ENCODE assay signal across 20 cellular contexts in genomic region chr1:18041685-18042355, GRCh38.
DNase-seq lines count a peak whose midpoint lies in the region; ATAC-seq, FAIRE-seq and TF ChIP-seq lines count a peak whose summit lies in the region.
"Had no signal": no experiment of that assay in that cellular context is flagged by ENCODE, and none has a peak within 500 bp of the region (broad histone marks: within the 10 kb centered on the region; RNA-seq: fewer than 3 reads in every experiment).

No MANE protein-coding gene starts in this region.

- in situ Hi-C loops in HepG2 (cut with HindIII; ENCODE audit: extremely low pct_ligation_motif_present, low pct_unique_long_range_greater_than_20kb) = no loop called here
- in situ Hi-C loops in IMR-90 (cut with MboI; ENCODE audit: low sequenced_read_pairs) = no loop called here

- H3K56ac ChIP-seq in IMR-90 (ENCODE audit: extremely low read depth, insufficient read depth, low read length) = no peak overlapping the region

- CTCF ChIA-PET in HepG2 (lab: Yijun Ruan, JAX; ENCODE audit: low intra/inter-chr PET ratio, low total read pairs) = no interaction called here
- CTCF ChIA-PET in IMR-90 (lab: Yijun Ruan, JAX) = no interaction called here

- H3K14ac ChIP-seq in IMR-90 (replicated peaks; ENCODE audit: low read depth, low read length) = no peak overlapping the region

- no peaks in the 10 kb centered on the region for H3K4me1 Mint-ChIP-seq in glutamatergic neuron (ENCODE audit: low read depth, unreplicated experiment)
- H3K4me1 Mint-ChIP-seq: stimulated activated effector memory CD8-positive, alpha-beta T cell treated with anti-CD3 and anti-CD28 coated beads, Interleukin-12 subunit alpha, Interleukin-12 subunit beta, amount 100 ng/mL, for 72 hours had no signal

- H3K4me1 ChIP-seq in HepG2 (ENCODE audit: insufficient read depth, low read length) (no peaks in the 10 kb centered on the region), right lobe of liver (no peaks in the 10 kb centered on the region), IMR-90 (ENCODE audit: control insufficient read depth, insufficient read depth, low read length) (no peaks in the 10 kb centered on the region)
- H3K4me1 ChIP-seq: lower lobe of right lung, testis had no signal

- H4K5ac ChIP-seq in IMR-90 (ENCODE audit: low read depth, low read length) = no peak overlapping the region

- FAIRE-seq in HepG2 (lab: Jason Lieb, UNC) = no peak
- FAIRE-seq: H54 had no signal

- H3K79me2 ChIP-seq in HepG2 (ENCODE audit: insufficient read depth, low read length) = no peaks in the 10 kb centered on the region

- H2AK5ac ChIP-seq in IMR-90 (ENCODE audit: low read depth, low read length) = no peak overlapping the region

- POLR2A ChIA-PET in HepG2 (lab: Yijun Ruan, JAX) = no interaction called here
- POLR2A ChIA-PET in IMR-90 (lab: Charles Lee; ENCODE audit: unreplicated experiment) = no interaction called here

- no peak overlapping the region for H3K23ac ChIP-seq in IMR-90 (ENCODE audit: low read depth, low read length)

- no peak overlapping the region for H3K4me3 Mint-ChIP-seq in glutamatergic neuron (ENCODE audit: unreplicated experiment)
- H3K4me3 Mint-ChIP-seq: activated CD4-positive, alpha-beta memory T cell treated with anti-CD3 and anti-CD28 coated beads, Interleukin-2, amount 10 ng/mL, durations not matched to agents 7 days and 5 days; activated T-cell treated with anti-CD3 and anti-CD28 coated beads, Interleukin-2, amount 50 U/mL, for 24 hours; stimulated activated effector memory CD8-positive, alpha-beta T cell treated with anti-CD3 and anti-CD28 coated beads, Interleukin-12 subunit alpha, Interleukin-12 subunit beta, amount 100 ng/mL, for 72 hours; T-helper 1 cell treated with Interleukin-12 subunit alpha and Interleukin-12 subunit beta and Interleukin-4 antibody, amounts not matched to agents 30 μg/mL and 1 μg/mL, for 36 hours had no signal

- no peaks in the 10 kb centered on the region for H4K20me1 ChIP-seq in HepG2 (ENCODE audit: insufficient read depth, low read length)
- no peaks in the 10 kb centered on the region for H4K20me1 ChIP-seq in IMR-90 (ENCODE audit: insufficient read depth, low read length)

- TF ChIP-seq EP300 in HepG2 (IDR thresholded peaks at IDR 0.05; ENCODE audit: low read depth in 2 of 2, low read length in 2 of 2) = no peak
- TF ChIP-seq EP300 in HepG2 (CRISPR knock-in tag; IDR thresholded peaks at IDR 0.05; ENCODE audit: borderline replicate concordance) = no peak

- peak; percentile 62 for ATAC-seq in HepG2
- no peak for ATAC-seq in right lobe of liver
- no peak for ATAC-seq in IMR-90 (ENCODE audit: low read depth)
- ATAC-seq: stimulated activated effector memory CD8-positive, alpha-beta T cell treated with anti-CD3 and anti-CD28 coated beads, Interleukin-12 subunit alpha, Interleukin-12 subunit beta, amount 100 ng/mL, for 72 hours had no signal

- H3K36me3 Mint-ChIP-seq in glutamatergic neuron (ENCODE audit: unreplicated experiment) = no peaks in the 10 kb centered on the region
- H3K36me3 Mint-ChIP-seq: stimulated activated effector memory CD8-positive, alpha-beta T cell treated with anti-CD3 and anti-CD28 coated beads, Interleukin-12 subunit alpha, Interleukin-12 subunit beta, amount 100 ng/mL, for 72 hours had no signal

- DNase-seq in HepG2 (ENCODE audit: low spot score) = no peak
- DNase-seq in right lobe of liver = no peak
- DNase-seq in IMR-90 = no peak
- DNase-seq in glutamatergic neuron = peak; percentile 42
- DNase-seq in CD1c-positive myeloid dendritic cell (ENCODE audit: extremely low spot score) = no peak
- no peak for DNase-seq in NCI-H2196 (lab: John Stamatoyannopoulos, UW; ENCODE audit: unreplicated experiment)
- no peak for DNase-seq in NOMO-1 treated with dmso at 0.1 percent for 144 hours (lab: John Stamatoyannopoulos, UW; ENCODE audit: unreplicated experiment)
- DNase-seq: activated CD4-positive, alpha-beta memory T cell treated with anti-CD3 and anti-CD28 coated beads, Interleukin-2, amount 10 ng/mL, durations not matched to agents 7 days and 5 days; activated naive CD4-positive, alpha-beta T cell treated with Interleukin-2 at 50 U/mL for 16 hours; activated T-cell treated with anti-CD3 and anti-CD28 coated beads, Interleukin-2, amount 50 U/mL, for 24 hours; central memory CD4-positive, alpha-beta T cell; lower lobe of right lung; NCI-H187 treated with DMSO at 0.1 percent for 48 hours; NCI-H510A; occipital lobe; SIG-M5 had no signal

- no peak overlapping the region for H2BK5ac ChIP-seq in IMR-90 (ENCODE audit: low read depth, low read length, poor library complexity, severe bottlenecking)

- H3K4me3 ChIP-seq in HepG2 (replicated peaks in 1 of 3; ENCODE audit: insufficient read depth in 1 of 3, low read depth in 2 of 3, low read length in 3 of 3) (no peak overlapping the region), right lobe of liver (no peak overlapping the region), IMR-90 (ENCODE audit: insufficient read depth, low read depth, low read length) (no peak overlapping the region)
- H3K4me3 ChIP-seq: lower lobe of right lung, testis had no signal

- H2BK120ac ChIP-seq in IMR-90 (ENCODE audit: low read depth, low read length) = no peak overlapping the region

- no peak overlapping the region for H3K4me2 ChIP-seq in HepG2 (ENCODE audit: low read depth, low read length)
- no peak overlapping the region for H3K4me2 ChIP-seq in IMR-90 (ENCODE audit: low read depth, low read length)

- no peak overlapping the region for H4K91ac ChIP-seq in IMR-90 (ENCODE audit: insufficient read depth, low read depth, low read length)

- H2BK15ac ChIP-seq in IMR-90 (ENCODE audit: low read depth, low read length) = no peak overlapping the region

- H3K36me3 ChIP-seq in HepG2 (replicated peaks in 1 of 2; ENCODE audit: control insufficient read depth in 1 of 2, insufficient read depth in 2 of 2, low read length in 2 of 2) = no peaks in the 10 kb centered on the region
- H3K36me3 ChIP-seq in right lobe of liver = no peaks in the 10 kb centered on the region
- no peaks in the 10 kb centered on the region for H3K36me3 ChIP-seq in IMR-90 (ENCODE audit: control insufficient read depth, insufficient read depth, low read length)
- H3K36me3 ChIP-seq: lower lobe of right lung had no signal

- H2AK9ac ChIP-seq in IMR-90 (replicated peaks; ENCODE audit: low read depth, low read length, poor library complexity) = no peak overlapping the region

- no peaks in the 10 kb centered on the region for H3K9me1 ChIP-seq in IMR-90 (ENCODE audit: insufficient read depth, low read length)

- H3K27me3 ChIP-seq in HepG2 (ENCODE audit: control insufficient read depth in 1 of 2, insufficient read depth in 2 of 2, low read length in 2 of 2) (peaks cover 0 to 4% of the 10 kb centered on the region in 2 experiments; a peak in 3 of 5 replicates), right lobe of liver (no peaks in the 10 kb centered on the region), IMR-90 (ENCODE audit: control insufficient read depth, insufficient read depth, low read length) (no peaks in the 10 kb centered on the region)
- H3K27me3 ChIP-seq: testis had no signal

- H3K27ac Mint-ChIP-seq in glutamatergic neuron (ENCODE audit: unreplicated experiment) = no peak overlapping the region
- H3K27ac Mint-ChIP-seq: activated CD4-positive, alpha-beta memory T cell treated with anti-CD3 and anti-CD28 coated beads, Interleukin-2, amount 10 ng/mL, durations not matched to agents 7 days and 5 days; activated T-cell treated with anti-CD3 and anti-CD28 coated beads, Interleukin-2, amount 50 U/mL, for 24 hours; stimulated activated effector memory CD8-positive, alpha-beta T cell treated with anti-CD3 and anti-CD28 coated beads, Interleukin-12 subunit alpha, Interleukin-12 subunit beta, amount 100 ng/mL, for 72 hours; T-helper 1 cell treated with Interleukin-12 subunit alpha and Interleukin-12 subunit beta and Interleukin-4 antibody, amounts not matched to agents 30 μg/mL and 1 μg/mL, for 36 hours had no signal

- TF ChIP-seq POLR2A in HepG2 (IDR thresholded peaks at IDR 0.05; ENCODE audit: insufficient read depth in 1 of 2, low read depth in 2 of 2, low read length in 2 of 2) (no peak), right lobe of liver (IDR thresholded peaks at IDR 0.05) (no peak), IMR-90 (IDR thresholded peaks at IDR 0.05; ENCODE audit: low read depth, low read length) (no peak)

- no peak for TF ChIP-seq RAD21 in HepG2 (CRISPR knock-in tag; IDR thresholded peaks at IDR 0.05)
- TF ChIP-seq RAD21 in IMR-90 (IDR thresholded peaks at IDR 0.05; ENCODE audit: low read length) = no peak

- H3K79me1 ChIP-seq in IMR-90 (ENCODE audit: low read depth in 1 of 2, low read length in 2 of 2) = no peaks in the 10 kb centered on the region

- H4K8ac ChIP-seq in IMR-90 (ENCODE audit: low read depth in 2 of 2, low read length in 2 of 2) = no peak overlapping the region

- dilution Hi-C loops in IMR-90 (cut with HindIII; ENCODE audit: low sequenced_read_pairs, unreplicated experiment) = no loop called here

- H3K9ac ChIP-seq in HepG2 (ENCODE audit: insufficient read depth, low read depth, low read length) (no peak overlapping the region), IMR-90 (ENCODE audit: low read depth, low read length) (no peak overlapping the region)

- H2BK20ac ChIP-seq in IMR-90 (ENCODE audit: low read depth, low read length) = no peak overlapping the region

- H3K9me3 Mint-ChIP-seq in glutamatergic neuron (ENCODE audit: unreplicated experiment) = peaks cover 2% of the 10 kb centered on the region
- H3K9me3 Mint-ChIP-seq: activated CD4-positive, alpha-beta memory T cell treated with anti-CD3 and anti-CD28 coated beads, Interleukin-2, amount 10 ng/mL, durations not matched to agents 7 days and 5 days; activated T-cell treated with anti-CD3 and anti-CD28 coated beads, Interleukin-2, amount 50 U/mL, for 24 hours; stimulated activated effector memory CD8-positive, alpha-beta T cell treated with anti-CD3 and anti-CD28 coated beads, Interleukin-12 subunit alpha, Interleukin-12 subunit beta, amount 100 ng/mL, for 72 hours; T-helper 1 cell treated with Interleukin-12 subunit alpha and Interleukin-12 subunit beta and Interleukin-4 antibody, amounts not matched to agents 30 μg/mL and 1 μg/mL, for 36 hours had no signal

- 11% methylated on average over 8 of the region's 11 CpGs for WGBS in HepG2 (ENCODE audit: low lambda C conversion rate)
- 46% methylated on average over 6 of the region's 11 CpGs for WGBS in right lobe of liver (ENCODE audit: insufficient coverage, low coverage, low lambda C conversion rate, missing lambda C conversion rate)
- 35% methylated on average over 4 of the region's 11 CpGs; no CpG with 5 or more reads in 1 of the 2 experiments for WGBS in IMR-90 (ENCODE audit: extremely low coverage in 2 of 2, insufficient read length in 1 of 2), 2 experiments

- no peak overlapping the region for H3K18ac ChIP-seq in IMR-90 (ENCODE audit: low read depth, low read length)

- TF ChIP-seq CTCF in HepG2 (CRISPR knock-in tag; IDR thresholded peaks at IDR 0.05) (peak; percentile 29; the same call in 1 of the 2 replicates), right lobe of liver (IDR thresholded peaks at IDR 0.05) (peak in 2 of 4 donors; percentile 15 to 18), IMR-90 (conservative IDR thresholded peaks at IDR 0.05; ENCODE audit: low read depth, low read length) (0 out of 2 replicates have a peak, but pooled peaks have one; percentile 5), glutamatergic neuron (IDR thresholded peaks at IDR 0.05; ENCODE audit: partially characterized antibody, unreplicated experiment) (no peak)

- H3K4ac ChIP-seq in IMR-90 (ENCODE audit: low read depth, low read length) = no peak overlapping the region

- intact Hi-C loops in HepG2 (cut with micrococcal nuclease; ENCODE audit: unreplicated experiment) (no loop called here), right lobe of liver (cut with DNase I) (no loop called here), IMR-90 (cut with micrococcal nuclease) (no loop called here)

- BruUV-seq in HepG2 (replicated peaks; lab: Mats Ljungman, UMichigan) (no TSS peak), IMR-90 (replicated peaks; lab: Mats Ljungman, UMichigan) (no TSS peak)

- H3K27me3 Mint-ChIP-seq in glutamatergic neuron (ENCODE audit: unreplicated experiment) = peaks cover 1% of the 10 kb centered on the region
- H3K27me3 Mint-ChIP-seq: activated CD4-positive, alpha-beta memory T cell treated with anti-CD3 and anti-CD28 coated beads, Interleukin-2, amount 10 ng/mL, durations not matched to agents 7 days and 5 days had no signal

- H3K27ac ChIP-seq in HepG2 (ENCODE audit: extremely low read length, insufficient read depth, low read length) (no peak overlapping the region), right lobe of liver (no peak overlapping the region), IMR-90 (ENCODE audit: insufficient read depth, low read length) (no peak overlapping the region)
- H3K27ac ChIP-seq: lower lobe of right lung, testis had no signal

- H2AFZ ChIP-seq in HepG2 (ENCODE audit: low read length) (no peak overlapping the region), IMR-90 (replicated peaks; ENCODE audit: low read length, poor library complexity) (no peak overlapping the region)

- H3K9me3 ChIP-seq in HepG2 (ENCODE audit: low read length) (no peaks in the 10 kb centered on the region), right lobe of liver (no peaks in the 10 kb centered on the region), IMR-90 (ENCODE audit: control insufficient read depth, insufficient read depth, low read length) (no peaks in the 10 kb centered on the region)
- H3K9me3 ChIP-seq: lower lobe of right lung, testis had no signal
